In the genomic region with DNA sequence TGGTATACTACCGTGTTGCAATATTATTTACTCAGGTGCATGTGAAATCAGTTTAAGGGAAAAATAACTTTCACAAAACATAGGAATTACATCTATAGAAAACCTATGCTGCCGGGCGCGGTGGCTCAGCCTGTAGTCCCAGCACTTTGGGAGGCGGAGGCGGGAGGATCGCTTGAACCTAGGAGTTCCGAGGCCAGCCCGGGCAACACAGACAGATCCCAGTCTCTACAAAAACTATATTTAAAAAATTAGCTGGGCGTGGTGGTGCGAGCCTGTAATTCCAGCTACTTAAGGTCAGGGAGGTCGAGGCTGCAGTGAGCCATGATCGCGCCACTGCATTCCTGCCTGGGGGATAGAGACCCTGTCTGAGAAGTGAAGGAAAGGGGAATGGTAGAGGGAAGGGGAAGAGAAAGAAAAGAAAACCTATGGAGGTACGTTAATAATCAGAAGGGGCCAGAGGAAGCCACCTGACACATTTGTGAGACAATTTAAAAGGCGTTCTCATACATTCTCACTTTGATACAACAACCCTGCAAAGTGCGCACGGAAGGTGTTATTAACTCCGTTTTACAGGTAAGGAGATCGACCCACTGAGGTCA, we compare ENCODE assay signal across 8 cellular contexts. TPM values are rescaled to one million over a fixed set of nuclear protein-coding genes. Genes with fewer than 3 reads are reported as not detected.
DNase-seq lines count a peak whose midpoint lies in the region; ATAC-seq, FAIRE-seq and TF ChIP-seq lines count a peak whose summit lies in the region.

No MANE protein-coding gene starts in this region.

- H3K36me3 Mint-ChIP-seq in activated CD4-positive, alpha-beta memory T cell treated with anti-CD3 and anti-CD28 coated beads, Interleukin-2, amount 10 ng/mL, durations not matched to agents 7 days and 5 days (ENCODE audit: low read depth) = peaks cover 28% of the 10 kb centered on the region

- DNase-seq in HFF-Myc (ENCODE audit: extremely low read depth, low read depth) (no peak), right cardiac atrium (peak in 1 of 3 donors; percentile 53), small intestine (peak; percentile 47), 8988T (no peak)
- no peak for DNase-seq in activated CD4-positive, alpha-beta memory T cell treated with anti-CD3 and anti-CD28 coated beads, Interleukin-2, amount 10 ng/mL, durations not matched to agents 7 days and 5 days

- CTCF ChIA-PET in activated CD4-positive, alpha-beta memory T cell treated with anti-CD3 and anti-CD28 coated beads, Interleukin-2, amount 10 ng/mL, durations not matched to agents 7 days and 5 days (lab: Charles Lee) = interaction anchor here (0.6 to 1.3 kb wide), 2 partner anchors 11 to 26 kb away, joined by 4 read pairs; no protein-coding TSS in a partner anchor

- peak overlapping the region; percentile 71 for H3K4me3 ChIP-seq in HFF-Myc (replicated peaks; ENCODE audit: low read depth, low read length)
- H3K4me3 ChIP-seq in right cardiac atrium (ENCODE audit: low read length) = peak overlapping the region; percentile 88
- H3K4me3 ChIP-seq in small intestine (ENCODE audit: low read depth in 1 of 2, low read length in 2 of 2) = peak overlapping the region; percentile 75 to 93

- 31% methylated on average over 20 of the region's 20 CpGs for WGBS in right cardiac atrium
- WGBS in small intestine, 3 donors = 7 to 27% (median 14%) methylated on average over 20 of the region's 20 CpGs

- H3K4me1 ChIP-seq in right cardiac atrium (ENCODE audit: control insufficient read depth, insufficient read depth, low read length) = no peaks in the 10 kb centered on the region
- peaks cover 0 to 2% of the 10 kb centered on the region in 2 donors for H3K4me1 ChIP-seq in small intestine (ENCODE audit: control insufficient read depth in 2 of 2, insufficient read depth in 1 of 2, low read depth in 1 of 2, low read length in 1 of 2)

- H3K27ac ChIP-seq in right cardiac atrium (ENCODE audit: low read length) = peak overlapping the region; percentile 80
- peak overlapping the region; percentile 83 to 86 for H3K27ac ChIP-seq in small intestine (ENCODE audit: low read depth in 1 of 2, low read length in 1 of 2)

- peak overlapping the region; percentile 89 for H3K4me3 Mint-ChIP-seq in activated CD4-positive, alpha-beta memory T cell treated with anti-CD3 and anti-CD28 coated beads, Interleukin-2, amount 10 ng/mL, durations not matched to agents 7 days and 5 days

- peaks cover 0 to 9% of the 10 kb centered on the region in 2 donors for H3K36me3 ChIP-seq in small intestine (ENCODE audit: control insufficient read depth in 2 of 2, insufficient read depth in 2 of 2, low read length in 2 of 2)

- intact Hi-C loops in right cardiac atrium (cut with DNase I) = loop anchor here in 1 of 4 donors (2.0 kb wide), 1 partner anchor 26 kb away; a partner anchor contains a TSS

- H3K9me3 Mint-ChIP-seq in activated CD4-positive, alpha-beta memory T cell treated with anti-CD3 and anti-CD28 coated beads, Interleukin-2, amount 10 ng/mL, durations not matched to agents 7 days and 5 days = peaks cover 7% of the 10 kb centered on the region

- H3K9me3 ChIP-seq in right cardiac atrium (ENCODE audit: control insufficient read depth, low read length) (no peaks in the 10 kb centered on the region), small intestine (ENCODE audit: control insufficient read depth, low read depth) (no peaks in the 10 kb centered on the region)

- POLR2A ChIA-PET in activated CD4-positive, alpha-beta memory T cell treated with anti-CD3 and anti-CD28 coated beads, Interleukin-2, amount 10 ng/mL, durations not matched to agents 7 days and 5 days (lab: Charles Lee) = interaction anchor here (1.0 to 2.0 kb wide), 6 partner anchors 10 to 27 kb away, joined by 3 to 16 read pairs (median 9); a partner anchor contains a TSS

- peaks cover 31% of the 10 kb centered on the region for H3K4me1 Mint-ChIP-seq in activated CD4-positive, alpha-beta memory T cell treated with anti-CD3 and anti-CD28 coated beads, Interleukin-2, amount 10 ng/mL, durations not matched to agents 7 days and 5 days

- peaks cover 18% of the 10 kb centered on the region for H3K27me3 Mint-ChIP-seq in activated CD4-positive, alpha-beta memory T cell treated with anti-CD3 and anti-CD28 coated beads, Interleukin-2, amount 10 ng/mL, durations not matched to agents 7 days and 5 days

- TF ChIP-seq CTCF in HFF-Myc (IDR thresholded peaks at IDR 0.05; ENCODE audit: low read depth, low read length, missing control alignments) = no peak

- FAIRE-seq in small intestine (lab: Jason Lieb, UNC) = no peak

- ATAC-seq in right cardiac atrium = peak; percentile 17 to 26
- ATAC-seq in HG02759 (IDR thresholded peaks at IDR 0.05; ENCODE audit: unreplicated experiment) = no peak
- ATAC-seq in HG03097 (IDR thresholded peaks at IDR 0.05; ENCODE audit: low FRiP score, unreplicated experiment) = no peak
- ATAC-seq in HG02610 (IDR thresholded peaks at IDR 0.05; ENCODE audit: unreplicated experiment) = no peak

- H3K27me3 ChIP-seq in right cardiac atrium (ENCODE audit: control insufficient read depth, insufficient read depth) (no peaks in the 10 kb centered on the region), small intestine (ENCODE audit: control insufficient read depth in 2 of 2, insufficient read depth in 2 of 2, low read length in 2 of 2) (no peaks in the 10 kb centered on the region)

- H3K27ac Mint-ChIP-seq in activated CD4-positive, alpha-beta memory T cell treated with anti-CD3 and anti-CD28 coated beads, Interleukin-2, amount 10 ng/mL, durations not matched to agents 7 days and 5 days = peak overlapping the region; percentile 90

RNA-seq across cellular contexts. Expression of a gene that starts 0.5 kb away (rescaled TPM):
- 10 to 100 TPM; 24.2 to 24.9 TPM for total RNA-seq in activated CD4-positive, alpha-beta memory T cell treated with anti-CD3 and anti-CD28 coated beads, Interleukin-2, amount 10 ng/mL, durations not matched to agents 7 days and 5 days
- 10 to 100 TPM in 3 of 4 donors, 1 to 10 TPM in 1; 9.8 to 11.2 (median 10.4) TPM for total RNA-seq in right cardiac atrium
- polyA plus RNA-seq in right cardiac atrium (7.8 TPM), small intestine (10 to 100 TPM; 21.3 to 34.0 (median 26.5) TPM)

RNA-seq across cellular contexts. Expression of a gene that starts 27.1 kb away (rescaled TPM):
- 10 to 100 TPM; 41.8 to 42.4 TPM for total RNA-seq in activated CD4-positive, alpha-beta memory T cell treated with anti-CD3 and anti-CD28 coated beads, Interleukin-2, amount 10 ng/mL, durations not matched to agents 7 days and 5 days
- 10 to 100 TPM; 20.9 to 25.5 (median 21.0) TPM for total RNA-seq in right cardiac atrium
- polyA plus RNA-seq in right cardiac atrium (6.1 TPM), small intestine (1 to 10 TPM; 4.3 to 7.4 (median 5.4) TPM)

RNA-seq across cellular contexts. Expression of a gene that starts 52.3 kb away (rescaled TPM):
- total RNA-seq in activated CD4-positive, alpha-beta memory T cell treated with anti-CD3 and anti-CD28 coated beads, Interleukin-2, amount 10 ng/mL, durations not matched to agents 7 days and 5 days = 100 to 1,000 TPM; 103 to 108 TPM
- total RNA-seq in right cardiac atrium = 10 to 100 TPM; 41.4 to 55.6 (median 53.7) TPM
- polyA plus RNA-seq in right cardiac atrium (45.7 TPM), small intestine (10 to 100 TPM; 43.3 to 98.0 (median 81.9) TPM)

Comparison
In these comparisons a context has a peak if more than half of its experiments do, and no peak if none do; other contexts are left out.
1. ATAC-seq: peak in right cardiac atrium (2 of 2); none in HG02759 (single experiment), HG03097 (single experiment) and HG02610 (single experiment).
2. Peak in every context shown above with its lines, with median percentiles within 50 percentile points of each other: H3K4me3 ChIP-seq.